In the genomic region with DNA sequence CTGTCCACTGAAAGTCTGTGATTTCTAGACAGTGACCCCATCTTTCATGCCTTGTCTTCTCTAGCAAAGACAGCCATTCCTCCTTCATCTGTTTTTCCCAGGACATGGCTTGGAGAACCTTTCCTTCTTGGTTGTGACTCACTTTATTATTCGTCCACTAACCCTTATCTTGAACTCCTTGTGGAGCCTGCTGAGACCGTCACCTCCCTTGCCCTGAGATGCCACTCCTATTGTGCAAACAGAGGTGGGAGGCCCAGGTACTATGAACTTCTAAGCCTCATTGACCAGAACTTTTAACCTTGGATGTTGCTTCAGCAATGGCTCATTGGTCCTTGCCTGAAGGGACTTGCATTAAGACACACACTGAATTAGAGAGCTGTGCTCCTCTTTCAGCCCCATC, we compare ENCODE assay signal across 20 cellular contexts.
DNase-seq lines count a peak whose midpoint lies in the region; ATAC-seq and TF ChIP-seq lines count a peak whose summit lies in the region.
"Had no signal": no experiment of that assay in that cellular context is flagged by ENCODE, and none has a peak within 500 bp of the region (broad histone marks: within the 10 kb centered on the region; RNA-seq: fewer than 3 reads in every experiment).

No MANE protein-coding gene starts in this region.

- H3K9ac ChIP-seq in endodermal cell (ENCODE audit: extremely low read depth, low read length, poor library complexity, severe bottlenecking), result no peak overlapping the region
- H3K9ac ChIP-seq: KMS-11, SK-N-SH had no signal

- intact Hi-C loops in mucosa of descending colon (cut with DNase I, micrococcal nuclease), result no loop called here
- intact Hi-C loops in transverse colon (cut with DNase I; ENCODE audit: low total_unique reads), result no loop called here

- ATAC-seq in mucosa of descending colon, result peak; percentile 86

- H3K9me3 ChIP-seq in endodermal cell (ENCODE audit: control insufficient read depth, low read length) (no peaks in the 10 kb centered on the region), mucosa of descending colon (no peaks in the 10 kb centered on the region), transverse colon (no peaks in the 10 kb centered on the region)
- H3K9me3 ChIP-seq: BE2C, MG63, SK-N-SH had no signal

- H3K4me3 Mint-ChIP-seq in endodermal cell (no peak overlapping the region), osteocyte (ENCODE audit: unreplicated experiment) (no peak overlapping the region)
- H3K4me3 Mint-ChIP-seq: CD4-positive, alpha-beta memory T cell had no signal

- H3K27ac Mint-ChIP-seq in endodermal cell, result no peak overlapping the region
- H3K27ac Mint-ChIP-seq in osteocyte (ENCODE audit: unreplicated experiment), result no peak overlapping the region
- H3K27ac Mint-ChIP-seq: CD4-positive, alpha-beta memory T cell had no signal

- WGBS in endodermal cell (ENCODE audit: insufficient coverage in 1 of 2, insufficient read length in 1 of 2), 2 experiments, result 61 to 70% methylated on average over 2 of the region's 2 CpGs
- 35 to 56% methylated on average over 2 of the region's 2 CpGs for WGBS in transverse colon (ENCODE audit: low coverage in 1 of 2), 2 donors

- in situ Hi-C loops in transverse colon (cut with MboI; ENCODE audit: low pct_ligation_motif_present in 1 of 4, low pct_unique_long_range_greater_than_20kb in 1 of 4, low sequenced_read_pairs in 3 of 4) (no loop called here), GM13977 (cut with MboI; ENCODE audit: low pct_unique_long_range_greater_than_20kb, low sequenced_read_pairs, unreplicated experiment) (no loop called here)

- H3K4me1 ChIP-seq in endodermal cell (ENCODE audit: control insufficient read depth, insufficient read depth, low read length) (peaks cover 20% of the 10 kb centered on the region), mucosa of descending colon (ENCODE audit: low read depth) (peaks cover 30% of the 10 kb centered on the region), transverse colon (peaks cover 8 to 47% (median 36%) of the 10 kb centered on the region in 4 donors)
- H3K4me1 ChIP-seq: BE2C had no signal

- H3K27me3 ChIP-seq in endodermal cell (ENCODE audit: control insufficient read depth, insufficient read depth, low read length, poor library complexity, severe bottlenecking) (no peaks in the 10 kb centered on the region), transverse colon (peaks cover 6% of the 10 kb centered on the region)
- H3K27me3 ChIP-seq: BE2C had no signal

- H3K4me1 Mint-ChIP-seq in endodermal cell (peaks cover 59% of the 10 kb centered on the region), osteocyte (ENCODE audit: unreplicated experiment) (no peaks in the 10 kb centered on the region)
- H3K4me1 Mint-ChIP-seq: CD4-positive, alpha-beta memory T cell had no signal

- TF ChIP-seq POLR2A in transverse colon (IDR thresholded peaks at IDR 0.05), result no peak

- H3K9me3 Mint-ChIP-seq in endodermal cell, result no peaks in the 10 kb centered on the region
- no peaks in the 10 kb centered on the region for H3K9me3 Mint-ChIP-seq in osteocyte (ENCODE audit: unreplicated experiment)
- H3K9me3 Mint-ChIP-seq: CD4-positive, alpha-beta memory T cell had no signal

- TF ChIP-seq CTCF in endodermal cell (conservative IDR thresholded peaks at IDR 0.05) (no peak), mucosa of descending colon (IDR thresholded peaks at IDR 0.05) (no peak), transverse colon (IDR thresholded peaks at IDR 0.05) (no peak), osteocyte (IDR thresholded peaks at IDR 0.05) (no peak), GM13977 (IDR thresholded peaks at IDR 0.05; ENCODE audit: extremely low read depth, insufficient read depth, missing control alignments) (no peak)

- TF ChIP-seq EP300 in transverse colon (IDR thresholded peaks at IDR 0.05; ENCODE audit: low read depth), result no peak

- H3K36me3 ChIP-seq in endodermal cell (ENCODE audit: control insufficient read depth, insufficient read depth, low read length), result no peaks in the 10 kb centered on the region
- no peaks in the 10 kb centered on the region for H3K36me3 ChIP-seq in mucosa of descending colon (ENCODE audit: low read depth)
- no peaks in the 10 kb centered on the region for H3K36me3 ChIP-seq in transverse colon
- H3K36me3 ChIP-seq: BE2C, MG63 had no signal

- H3K27ac ChIP-seq in endodermal cell (ENCODE audit: low read depth, low read length) (no peak overlapping the region), transverse colon (peak overlapping the region; percentile 66 to 74 (median 73))
- H3K27ac ChIP-seq: HL-60, KMS-11 had no signal

- H3K4me3 ChIP-seq in endodermal cell (ENCODE audit: low read length), result no peak overlapping the region
- H3K4me3 ChIP-seq in mucosa of descending colon, result no peak overlapping the region
- H3K4me3 ChIP-seq in transverse colon, result no peak overlapping the region
- H3K4me3 ChIP-seq: MG63 had no signal

- DNase-seq in HT-29 (ENCODE audit: low spot score) (peak; percentile 56), endodermal cell (peak; percentile 52), mucosa of descending colon (peak in 2 of 3 donors; percentile 55 to 66), transverse colon (peak; percentile 66), osteocyte (ENCODE audit: extremely low spot score, unreplicated experiment) (no peak), GM13977 (ENCODE audit: low spot score) (no peak)
- DNase-seq in activated T-cell treated with anti-CD3 and anti-CD28 coated beads, Interleukin-2, amount 50 U/mL, for 1 hour, result no peak
- DNase-seq in stimulated activated CD4-positive, alpha-beta T cell treated with anti-CD3 and anti-CD28 coated beads, Interleukin-4, amount 100 ng/mL, for 1 hour, result no peak
- DNase-seq: BE2C; CD4-positive, alpha-beta memory T cell; DMS 273 treated with DMSO at 0.1 percent for 48 hours; NCI-H1105; NCI-H1694 treated with DMSO at 0.1 percent for 48 hours; NCI-H446; NCI-H748 treated with DMSO at 0.1 percent for 48 hours; Right ventricle myocardium superior; SK-N-SH had no signal

- H3K27me3 Mint-ChIP-seq in endodermal cell (ENCODE audit: insufficient read depth) (peaks cover 8% of the 10 kb centered on the region), osteocyte (ENCODE audit: unreplicated experiment) (peaks cover 39% of the 10 kb centered on the region)

- H3K36me3 Mint-ChIP-seq in endodermal cell (ENCODE audit: low read depth) (no peaks in the 10 kb centered on the region), osteocyte (ENCODE audit: unreplicated experiment) (no peaks in the 10 kb centered on the region)
- H3K36me3 Mint-ChIP-seq: CD4-positive, alpha-beta memory T cell had no signal

Comparison
In these comparisons a context has a peak if more than half of its experiments do, and no peak if none do; other contexts are left out.
1. DNase-seq: peak in HT-29 (single experiment), endodermal cell (single experiment), mucosa of descending colon (2 of 3) and transverse colon (single experiment); none in osteocyte (single experiment), GM13977 (single experiment), activated T-cell treated with anti-CD3 and anti-CD28 coated beads, Interleukin-2, amount 50 U/mL, for 1 hour (single experiment) and stimulated activated CD4-positive, alpha-beta T cell treated with anti-CD3 and anti-CD28 coated beads, Interleukin-4, amount 100 ng/mL, for 1 hour (single experiment).